In the genomic region with DNA sequence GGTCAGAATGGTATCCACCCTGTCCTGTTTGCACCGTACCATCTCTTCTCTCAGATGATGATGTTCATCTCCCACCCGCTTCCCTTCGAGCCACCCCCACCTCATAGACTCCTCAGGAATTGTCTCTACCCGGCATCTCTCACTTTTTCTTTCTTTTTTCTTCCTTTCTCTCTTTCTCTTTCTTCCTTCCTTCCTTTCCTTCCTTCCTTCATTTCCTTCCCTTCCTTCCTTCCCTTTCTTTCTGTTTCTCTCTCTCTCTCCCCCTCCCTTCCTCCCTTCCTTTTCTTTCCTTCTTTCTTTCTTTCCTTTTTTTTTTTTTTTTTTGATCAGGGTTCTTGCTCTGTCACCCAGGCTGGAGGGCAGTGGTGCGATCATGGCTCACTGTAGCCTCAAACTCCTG, we compare ENCODE assay signal across 2 cellular contexts.
TF ChIP-seq lines count a peak whose summit lies in the region.

No MANE protein-coding gene starts in this region.

TF ChIP-seq in HepG2, 621 proteins besides CTCF, POLR2A, EP300 and RAD21:
- TF ChIP-seq, protein P1, sequence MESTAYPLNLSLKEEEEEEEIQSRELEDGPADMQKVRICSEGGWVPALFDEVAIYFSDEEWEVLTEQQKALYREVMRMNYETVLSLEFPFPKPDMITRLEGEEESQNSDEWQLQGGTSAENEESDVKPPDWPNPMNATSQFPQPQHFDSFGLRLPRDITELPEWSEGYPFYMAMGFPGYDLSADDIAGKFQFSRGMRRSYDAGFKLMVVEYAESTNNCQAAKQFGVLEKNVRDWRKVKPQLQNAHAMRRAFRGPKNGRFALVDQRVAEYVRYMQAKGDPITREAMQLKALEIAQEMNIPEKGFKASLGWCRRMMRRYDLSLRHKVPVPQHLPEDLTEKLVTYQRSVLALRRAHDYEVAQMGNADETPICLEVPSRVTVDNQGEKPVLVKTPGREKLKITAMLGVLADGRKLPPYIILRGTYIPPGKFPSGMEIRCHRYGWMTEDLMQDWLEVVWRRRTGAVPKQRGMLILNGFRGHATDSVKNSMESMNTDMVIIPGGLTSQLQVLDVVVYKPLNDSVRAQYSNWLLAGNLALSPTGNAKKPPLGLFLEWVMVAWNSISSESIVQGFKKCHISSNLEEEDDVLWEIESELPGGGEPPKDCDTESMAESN (CRISPR knock-in tag; conservative IDR thresholded peaks at IDR 0.05), result no peak
- TF ChIP-seq, protein P2, sequence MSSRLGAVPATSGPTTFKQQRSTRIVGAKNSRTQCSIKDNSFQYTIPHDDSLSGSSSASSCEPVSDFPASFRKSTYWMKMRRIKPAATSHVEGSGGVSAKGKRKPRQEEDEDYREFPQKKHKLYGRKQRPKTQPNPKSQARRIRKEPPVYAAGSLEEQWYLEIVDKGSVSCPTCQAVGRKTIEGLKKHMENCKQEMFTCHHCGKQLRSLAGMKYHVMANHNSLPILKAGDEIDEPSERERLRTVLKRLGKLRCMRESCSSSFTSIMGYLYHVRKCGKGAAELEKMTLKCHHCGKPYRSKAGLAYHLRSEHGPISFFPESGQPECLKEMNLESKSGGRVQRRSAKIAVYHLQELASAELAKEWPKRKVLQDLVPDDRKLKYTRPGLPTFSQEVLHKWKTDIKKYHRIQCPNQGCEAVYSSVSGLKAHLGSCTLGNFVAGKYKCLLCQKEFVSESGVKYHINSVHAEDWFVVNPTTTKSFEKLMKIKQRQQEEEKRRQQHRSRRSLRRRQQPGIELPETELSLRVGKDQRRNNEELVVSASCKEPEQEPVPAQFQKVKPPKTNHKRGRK (CRISPR knock-in tag; IDR thresholded peaks at IDR 0.05), result 0 out of 2 replicates have a peak, but pooled peaks have one; percentile 49
- TF ChIP-seq ZNF44 (CRISPR knock-in tag; IDR thresholded peaks at IDR 0.05), result no peak

TF ChIP-seq in WTC11, 78 proteins besides CTCF, POLR2A, EP300 and RAD21:
- TF ChIP-seq, protein P3, sequence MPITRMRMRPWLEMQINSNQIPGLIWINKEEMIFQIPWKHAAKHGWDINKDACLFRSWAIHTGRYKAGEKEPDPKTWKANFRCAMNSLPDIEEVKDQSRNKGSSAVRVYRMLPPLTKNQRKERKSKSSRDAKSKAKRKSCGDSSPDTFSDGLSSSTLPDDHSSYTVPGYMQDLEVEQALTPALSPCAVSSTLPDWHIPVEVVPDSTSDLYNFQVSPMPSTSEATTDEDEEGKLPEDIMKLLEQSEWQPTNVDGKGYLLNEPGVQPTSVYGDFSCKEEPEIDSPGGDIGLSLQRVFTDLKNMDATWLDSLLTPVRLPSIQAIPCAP (CRISPR knock-in tag; IDR thresholded peaks at IDR 0.05), result no peak
- TF ChIP-seq, protein P2 (CRISPR knock-in tag; IDR thresholded peaks at IDR 0.05; ENCODE audit: borderline replicate concordance), result 0 out of 2 replicates have a peak, but pooled peaks have one; percentile 23
